In the genomic region with DNA sequence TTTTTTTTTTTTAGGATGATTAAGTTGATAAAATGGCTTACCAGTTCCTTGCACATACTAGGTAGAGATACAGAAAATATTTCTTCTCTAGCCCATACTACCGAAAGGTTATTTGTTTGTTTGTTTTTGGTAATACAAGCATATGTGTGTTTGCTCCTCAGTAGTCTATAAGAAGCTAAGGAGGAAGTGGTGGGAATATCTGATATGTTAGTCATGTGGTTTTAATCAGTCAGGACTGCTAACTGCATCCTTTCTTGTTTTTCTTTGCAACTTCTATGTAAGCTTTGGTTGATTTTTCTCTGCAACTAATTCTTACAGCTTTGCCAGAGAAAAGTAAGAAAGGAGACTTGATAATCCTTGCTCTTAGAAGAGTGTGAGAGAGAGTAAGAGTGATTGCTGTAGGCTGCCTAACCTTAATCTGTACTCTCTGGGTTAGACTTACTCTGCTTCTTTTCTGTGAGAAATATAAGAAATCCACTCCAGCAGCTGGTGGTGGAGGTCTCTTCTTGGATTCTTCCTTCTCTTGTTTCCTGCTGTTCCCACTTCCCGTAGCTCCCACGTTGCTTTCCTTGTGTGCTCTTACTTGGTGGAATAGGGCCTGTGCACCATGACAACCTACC, we compare ENCODE assay signal across 1 cellular context.
TF ChIP-seq lines count a peak whose summit lies in the region.

No MANE protein-coding gene starts in this region.

TF ChIP-seq in GM23338, 12 proteins besides CTCF, POLR2A, EP300 and RAD21 (continued from another document):
- TF ChIP-seq ZNF331 (CRISPR knock-in tag; IDR thresholded peaks at IDR 0.05; ENCODE audit: low read depth) (no peak), NANOG (IDR thresholded peaks at IDR 0.05; ENCODE audit: borderline replicate concordance) (no peak), POLR2AphosphoS5 (IDR thresholded peaks at IDR 0.05; ENCODE audit: low read depth) (no peak), ZNF114 (CRISPR knock-in tag; IDR thresholded peaks at IDR 0.05) (no peak), JUNB (IDR thresholded peaks at IDR 0.05; ENCODE audit: unreplicated experiment) (no peak)
- TF ChIP-seq, protein P1, sequence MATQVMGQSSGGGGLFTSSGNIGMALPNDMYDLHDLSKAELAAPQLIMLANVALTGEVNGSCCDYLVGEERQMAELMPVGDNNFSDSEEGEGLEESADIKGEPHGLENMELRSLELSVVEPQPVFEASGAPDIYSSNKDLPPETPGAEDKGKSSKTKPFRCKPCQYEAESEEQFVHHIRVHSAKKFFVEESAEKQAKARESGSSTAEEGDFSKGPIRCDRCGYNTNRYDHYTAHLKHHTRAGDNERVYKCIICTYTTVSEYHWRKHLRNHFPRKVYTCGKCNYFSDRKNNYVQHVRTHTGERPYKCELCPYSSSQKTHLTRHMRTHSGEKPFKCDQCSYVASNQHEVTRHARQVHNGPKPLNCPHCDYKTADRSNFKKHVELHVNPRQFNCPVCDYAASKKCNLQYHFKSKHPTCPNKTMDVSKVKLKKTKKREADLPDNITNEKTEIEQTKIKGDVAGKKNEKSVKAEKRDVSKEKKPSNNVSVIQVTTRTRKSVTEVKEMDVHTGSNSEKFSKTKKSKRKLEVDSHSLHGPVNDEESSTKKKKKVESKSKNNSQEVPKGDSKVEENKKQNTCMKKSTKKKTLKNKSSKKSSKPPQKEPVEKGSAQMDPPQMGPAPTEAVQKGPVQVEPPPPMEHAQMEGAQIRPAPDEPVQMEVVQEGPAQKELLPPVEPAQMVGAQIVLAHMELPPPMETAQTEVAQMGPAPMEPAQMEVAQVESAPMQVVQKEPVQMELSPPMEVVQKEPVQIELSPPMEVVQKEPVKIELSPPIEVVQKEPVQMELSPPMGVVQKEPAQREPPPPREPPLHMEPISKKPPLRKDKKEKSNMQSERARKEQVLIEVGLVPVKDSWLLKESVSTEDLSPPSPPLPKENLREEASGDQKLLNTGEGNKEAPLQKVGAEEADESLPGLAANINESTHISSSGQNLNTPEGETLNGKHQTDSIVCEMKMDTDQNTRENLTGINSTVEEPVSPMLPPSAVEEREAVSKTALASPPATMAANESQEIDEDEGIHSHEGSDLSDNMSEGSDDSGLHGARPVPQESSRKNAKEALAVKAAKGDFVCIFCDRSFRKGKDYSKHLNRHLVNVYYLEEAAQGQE (IDR thresholded peaks at IDR 0.05; ENCODE audit: unreplicated experiment), result no peak
